ENCODE assay signal across 15 cellular contexts in genomic region chr19:40229484-40229883, GRCh38. TPM values are rescaled to one million over a fixed set of nuclear protein-coding genes. Genes with fewer than 3 reads are reported as not detected.
DNase-seq lines count a peak whose midpoint lies in the region; ATAC-seq, FAIRE-seq and TF ChIP-seq lines count a peak whose summit lies in the region.
"Had no signal": no experiment of that assay in that cellular context is flagged by ENCODE, and none has a peak within 500 bp of the region (broad histone marks: within the 10 kb centered on the region; RNA-seq: fewer than 3 reads in every experiment).

No MANE protein-coding gene starts in this region.

- no peak for TF ChIP-seq RAD21 in GM12878 (IDR thresholded peaks at IDR 0.05; ENCODE audit: insufficient read depth, low read depth, low read length)

- no peak for TF ChIP-seq POLR2A in GM12878 (IDR thresholded peaks at IDR 0.05; ENCODE audit: low read depth, low read length)

- no peaks in the 10 kb centered on the region for H4K20me1 ChIP-seq in GM12878 (ENCODE audit: control insufficient read depth, insufficient read depth)

- no peaks in the 10 kb centered on the region for H3K4me1 ChIP-seq in GM12878 (ENCODE audit: control insufficient read depth, insufficient read depth, low read length)
- H3K4me1 ChIP-seq: prostate gland had no signal

- no peak for TF ChIP-seq EP300 in GM12878 (IDR thresholded peaks at IDR 0.05; ENCODE audit: borderline replicate concordance in 1 of 2, control insufficient read depth in 1 of 2, low read depth in 2 of 2, low read length in 2 of 2)

- H3K36me3 ChIP-seq in GM12878 (ENCODE audit: control insufficient read depth in 2 of 2, insufficient read depth in 2 of 2, low read length in 1 of 2): peaks cover 0 to 4% of the 10 kb centered on the region in 2 experiments; a peak in 1 of 4 replicates
- H3K36me3 ChIP-seq: prostate gland had no signal

- H3K4me1 Mint-ChIP-seq in HFFc6 (ENCODE audit: low read depth): peaks cover 64% of the 10 kb centered on the region

- ATAC-seq in activated CD4-positive, CD25-positive, alpha-beta regulatory T cell treated with anti-CD3 and anti-CD28 coated beads, Interleukin-2, amount 50 U/mL, for 24 hours: peak; percentile 92 to 94
- ATAC-seq in GM12878 (no peak), HG03196 (IDR thresholded peaks at IDR 0.05; ENCODE audit: unreplicated experiment) (no peak)

- H3K9ac ChIP-seq in GM12878 (ENCODE audit: control insufficient read depth, insufficient read depth, low read length): no peak overlapping the region
- H3K9ac ChIP-seq: KMS-11 had no signal

- FAIRE-seq in GM12878 (lab: Jason Lieb, UNC): no peak

- DNase-seq in activated CD4-positive, CD25-positive, alpha-beta regulatory T cell treated with anti-CD3 and anti-CD28 coated beads, Interleukin-2, amount 50 U/mL, for 72 hours: no peak
- DNase-seq in HFFc6: peak; percentile 65
- no peak for DNase-seq in GM12878 (ENCODE audit: low read depth, low spot score)
- peak; percentile 33 for DNase-seq in renal cortical epithelial cell (ENCODE audit: low read depth)
- no peak for DNase-seq in OCI-M2 (lab: John Stamatoyannopoulos, UW; ENCODE audit: unreplicated experiment)
- DNase-seq in nucleus accumbens (lab: John Stamatoyannopoulos, UW): no peak
- DNase-seq: ACHN, amygdala, GOT3, hypothalamus had no signal

- peaks cover 5% of the 10 kb centered on the region; the same call in 1 of the 2 replicates for H3K9me3 Mint-ChIP-seq in HFFc6

- peak overlapping the region; percentile 73 for H3K27ac Mint-ChIP-seq in HFFc6

- RAD21 ChIA-PET in GM12878 (lab: Charles Lee; ENCODE audit: unreplicated experiment): no interaction called here

- CTCF ChIA-PET in GM12878 (lab: Yijun Ruan, JAX): no interaction called here

- H3K4me3 ChIP-seq in GM12878: no peak overlapping the region
- H3K4me3 ChIP-seq: prostate gland had no signal

- no peak overlapping the region for H2AFZ ChIP-seq in GM12878 (ENCODE audit: control insufficient read depth, low read depth, low read length)

- no peak overlapping the region for H3K4me2 ChIP-seq in GM12878 (ENCODE audit: control insufficient read depth, insufficient read depth)
- H3K4me2 ChIP-seq: KMS-11 had no signal

- no TSS peak for BruUV-seq in GM12878 (replicated peaks; lab: Mats Ljungman, UMichigan)

- no peaks in the 10 kb centered on the region for H3K9me3 ChIP-seq in GM12878 (replicated peaks; ENCODE audit: control insufficient read depth, insufficient read depth, low read length)
- H3K9me3 ChIP-seq: prostate gland had no signal

- SMC1A ChIA-PET in GM12878 (lab: Charles Lee; ENCODE audit: uncharacterized antibody, unreplicated experiment): interaction anchor here (1.5 kb wide), 1 partner anchor 64 kb away, joined by 4 read pairs; no protein-coding TSS in a partner anchor

- H3K27me3 ChIP-seq in GM12878 (replicated peaks in 1 of 2; ENCODE audit: control insufficient read depth in 2 of 2, insufficient read depth in 2 of 2, low read length in 1 of 2): peaks cover 1 to 12% of the 10 kb centered on the region in 2 experiments; a peak in 3 of 4 replicates

- POLR2A ChIA-PET in GM12878 (lab: Charles Lee): no interaction called here

- in situ Hi-C loops in GM12878 (cut with MboI): no loop called here

- H3K79me2 ChIP-seq in GM12878 (ENCODE audit: control insufficient read depth, insufficient read depth, low read length): no peaks in the 10 kb centered on the region

- H3K27me3 Mint-ChIP-seq in HFFc6 (ENCODE audit: insufficient read depth): peaks cover 5% of the 10 kb centered on the region

- peak overlapping the region; percentile 53 for H3K4me3 Mint-ChIP-seq in HFFc6

- TF ChIP-seq CTCF in HFFc6 (IDR thresholded peaks at IDR 0.05) (no peak), GM12878 (IDR thresholded peaks at IDR 0.05 in 2 of 3, conservative IDR thresholded peaks at IDR 0.05 in 1 of 3; ENCODE audit: control insufficient read depth in 2 of 3, extremely low read depth in 1 of 3, insufficient read depth in 1 of 3, low read depth in 3 of 3, low read length in 3 of 3) (no peak)

- 3% methylated on average over 3 of the region's 3 CpGs for WGBS in GM12878 (ENCODE audit: insufficient coverage, insufficient replicate concordance, low lambda C conversion rate, missing lambda C conversion rate)

- H3K27ac ChIP-seq in GM12878 (ENCODE audit: control insufficient read depth, insufficient read depth): no peak overlapping the region
- H3K27ac ChIP-seq: KMS-11, prostate gland had no signal

- intact Hi-C loops in GM12878 (cut with micrococcal nuclease; ENCODE audit: unreplicated experiment): no loop called here

- H3K36me3 Mint-ChIP-seq in HFFc6 (ENCODE audit: low read depth): peaks cover 6% of the 10 kb centered on the region

RNA-seq across cellular contexts. Expression of gene CCNP, which starts 3.0 kb away (rescaled TPM):
- under 1 TPM in 3 of 6 experiments, not detected in 3; 0.22 to 0.33 (median 0.31) TPM for total RNA-seq in HFFc6 (2021; fragmentation: NEBNext Ultra II Directional; extraction: Animal tissue kit (Norgen Biotek cat#: 25700))
- 0.56 TPM in 1 of 2 replicates, not detected in the other for total RNA-seq in GM12878 (2013; cell fraction: nucleolus; rRNA removed)
- total RNA-seq in GM12878 (2014; rRNA removed): 0.56 TPM in 1 of 2 replicates, not detected in the other
- not detected in 2 replicates for total RNA-seq in GM12878 (2014; rRNA removed; fragmentation: Illumina TruSeq; extraction: Trizol)
- not detected in 2 replicates for total RNA-seq in GM12878 (2021)
- not detected for polyA plus RNA-seq in GM12878 (2011; ENCODE audit: low read depth)
- 0.05 TPM in 1 of 2 replicates, not detected in the other for polyA plus RNA-seq in GM12878 (2011; rRNA removed)
- polyA plus RNA-seq in GM12878 (2011; cell fraction: cytosol; rRNA removed): 0.04 TPM in 1 of 2 replicates, not detected in the other
- 0.16 and 0.52 TPM in 2 replicates for polyA plus RNA-seq in GM12878 (2011; cell fraction: nucleus; rRNA removed)
- polyA plus RNA-seq in GM12878 (2012): not detected in 2 replicates
- 0.03 TPM in 1 of 2 replicates, not detected in the other for polyA plus RNA-seq in GM12878 (2014; fragmentation: Illumina TruSeq; extraction: Trizol)
- not detected for polyA plus RNA-seq in GM12878 (2014; fragmentation: Nextera tagmentation; extraction: Ambion mirVana)
- polyA plus RNA-seq in GM12878 (2014; rRNA removed): 0.04 TPM in 1 of 2 replicates, not detected in the other
- polyA plus RNA-seq in GM12878 (2016; fragmentation: Nextera tagmentation; extraction: Ambion mirVana): not detected
- not detected in 2 replicates for polyA minus RNA-seq in GM12878 (2011; rRNA and poly(A)+ RNA removed)
- not detected in 2 replicates for polyA minus RNA-seq in GM12878 (2011; cell fraction: cytosol; rRNA and poly(A)+ RNA removed)
- polyA minus RNA-seq in GM12878 (2011; cell fraction: nucleus; rRNA and poly(A)+ RNA removed): not detected in 2 replicates
- 0.05 and 0.52 TPM in 2 replicates for total RNA-seq in renal cortical epithelial cell

RNA-seq across cellular contexts. Expression of gene TTC9B, which starts 11.3 kb away (rescaled TPM):
- total RNA-seq in HFFc6 (2021; fragmentation: NEBNext Ultra II Directional; extraction: Animal tissue kit (Norgen Biotek cat#: 25700)): not detected
- total RNA-seq in GM12878 (2013; cell fraction: nucleolus; rRNA removed): not detected in 2 replicates
- total RNA-seq in GM12878 (2014; rRNA removed) (not detected in 2 replicates), GM12878 (2014; rRNA removed; fragmentation: Illumina TruSeq; extraction: Trizol) (not detected in 2 replicates), GM12878 (2021) (not detected in 2 replicates), renal cortical epithelial cell (not detected in 2 replicates)
- polyA plus RNA-seq in GM12878 (2011; ENCODE audit: low read depth): not detected
- polyA plus RNA-seq in GM12878 (2011; rRNA removed) (not detected in 2 replicates), GM12878 (2014; fragmentation: Illumina TruSeq; extraction: Trizol) (not detected in 2 replicates), GM12878 (2014; fragmentation: Nextera tagmentation; extraction: Ambion mirVana) (under 1 TPM; 0.04 to 0.14 TPM), GM12878 (2014; rRNA removed) (not detected in 2 replicates), GM12878 (2016; fragmentation: Nextera tagmentation; extraction: Ambion mirVana) (under 1 TPM in 1 of 2 experiments, not detected in 1; 0.10 TPM)
- polyA plus RNA-seq in GM12878 (2011; cell fraction: cytosol; rRNA removed): not detected in 2 replicates
- not detected in 2 replicates for polyA plus RNA-seq in GM12878 (2011; cell fraction: nucleus; rRNA removed)
- 0.15 and 0.38 TPM in 2 replicates for polyA plus RNA-seq in GM12878 (2012)
- not detected in 2 replicates for polyA minus RNA-seq in GM12878 (2011; rRNA and poly(A)+ RNA removed)
- not detected in 2 replicates for polyA minus RNA-seq in GM12878 (2011; cell fraction: cytosol; rRNA and poly(A)+ RNA removed)
- polyA minus RNA-seq in GM12878 (2011; cell fraction: nucleus; rRNA and poly(A)+ RNA removed): not detected in 2 replicates
- total RNA-seq: mesenteric fat pad, prostate gland had no signal

RNA-seq across cellular contexts. Expression of gene MAP3K10, which starts 38.3 kb away (rescaled TPM):
- 10 to 100 TPM; 10.7 to 14.9 (median 11.3) TPM for total RNA-seq in HFFc6 (2021; fragmentation: NEBNext Ultra II Directional; extraction: Animal tissue kit (Norgen Biotek cat#: 25700))
- total RNA-seq in GM12878 (2013; cell fraction: nucleolus; rRNA removed): 16.6 and 22.1 TPM in 2 replicates
- total RNA-seq in GM12878 (2014; rRNA removed) (9.0 and 13.6 TPM in 2 replicates), GM12878 (2014; rRNA removed; fragmentation: Illumina TruSeq; extraction: Trizol) (4.5 and 5.0 TPM in 2 replicates), GM12878 (2021) (14.1 and 16.6 TPM in 2 replicates), renal cortical epithelial cell (5.6 and 11.2 TPM in 2 replicates)
- 2.2 TPM for polyA plus RNA-seq in GM12878 (2011; ENCODE audit: low read depth)
- polyA plus RNA-seq in GM12878 (2011; rRNA removed) (1.3 and 2.2 TPM in 2 replicates), GM12878 (2014; fragmentation: Illumina TruSeq; extraction: Trizol) (1.1 and 2.5 TPM in 2 replicates), GM12878 (2014; fragmentation: Nextera tagmentation; extraction: Ambion mirVana) (under 1 TPM; 0.11 to 0.16 TPM), GM12878 (2014; rRNA removed) (9.9 and 15.1 TPM in 2 replicates), GM12878 (2016; fragmentation: Nextera tagmentation; extraction: Ambion mirVana) (1 to 10 TPM in 1 of 2 experiments, under 1 TPM in 1; 0.53 to 2.7 TPM)
- 1.8 and 3.8 TPM in 2 replicates for polyA plus RNA-seq in GM12878 (2011; cell fraction: cytosol; rRNA removed)
- polyA plus RNA-seq in GM12878 (2011; cell fraction: nucleus; rRNA removed): 23.0 and 24.8 TPM in 2 replicates
- 9.2 and 10.8 TPM in 2 replicates for polyA plus RNA-seq in GM12878 (2012)
- 3.1 and 9.0 TPM in 2 replicates for polyA minus RNA-seq in GM12878 (2011; rRNA and poly(A)+ RNA removed)
- 4.5 and 4.6 TPM in 2 replicates for polyA minus RNA-seq in GM12878 (2011; cell fraction: cytosol; rRNA and poly(A)+ RNA removed)
- 6.2 and 11.0 TPM in 2 replicates for polyA minus RNA-seq in GM12878 (2011; cell fraction: nucleus; rRNA and poly(A)+ RNA removed)

RNA-seq across cellular contexts. Expression of gene AKT2, which starts 55.7 kb away (rescaled TPM):
- total RNA-seq in HFFc6 (2021; fragmentation: NEBNext Ultra II Directional; extraction: Animal tissue kit (Norgen Biotek cat#: 25700)): 100 to 1,000 TPM; 128 to 133 (median 130) TPM
- total RNA-seq in GM12878 (2013; cell fraction: nucleolus; rRNA removed): 225 and 245 TPM in 2 replicates
- total RNA-seq in GM12878 (2014; rRNA removed) (65.3 and 69.4 TPM in 2 replicates), GM12878 (2014; rRNA removed; fragmentation: Illumina TruSeq; extraction: Trizol) (69.1 and 73.6 TPM in 2 replicates), GM12878 (2021) (154 and 158 TPM in 2 replicates), renal cortical epithelial cell (65.8 and 111 TPM in 2 replicates)
- polyA plus RNA-seq in GM12878 (2011; ENCODE audit: low read depth): 28.0 TPM
- polyA plus RNA-seq in GM12878 (2011; rRNA removed) (88.6 and 185 TPM in 2 replicates), GM12878 (2014; fragmentation: Illumina TruSeq; extraction: Trizol) (67.5 and 136 TPM in 2 replicates), GM12878 (2014; fragmentation: Nextera tagmentation; extraction: Ambion mirVana) (1 to 10 TPM; 1.0 to 2.5 TPM), GM12878 (2014; rRNA removed) (128 and 161 TPM in 2 replicates), GM12878 (2016; fragmentation: Nextera tagmentation; extraction: Ambion mirVana) (10 to 100 TPM; 34.6 to 37.4 TPM)
- 170 and 190 TPM in 2 replicates for polyA plus RNA-seq in GM12878 (2011; cell fraction: cytosol; rRNA removed)
- polyA plus RNA-seq in GM12878 (2011; cell fraction: nucleus; rRNA removed): 414 and 491 TPM in 2 replicates
- 90.9 and 106 TPM in 2 replicates for polyA plus RNA-seq in GM12878 (2012)
- polyA minus RNA-seq in GM12878 (2011; rRNA and poly(A)+ RNA removed): 86.9 and 127 TPM in 2 replicates
- polyA minus RNA-seq in GM12878 (2011; cell fraction: cytosol; rRNA and poly(A)+ RNA removed): 49.3 and 54.7 TPM in 2 replicates
- 56.0 and 75.0 TPM in 2 replicates for polyA minus RNA-seq in GM12878 (2011; cell fraction: nucleus; rRNA and poly(A)+ RNA removed)

Comparison
In these comparisons a context has a peak if more than half of its experiments do, and no peak if none do; other contexts are left out.
1. ATAC-seq: peak in activated CD4-positive, CD25-positive, alpha-beta regulatory T cell treated with anti-CD3 and anti-CD28 coated beads, Interleukin-2, amount 50 U/mL, for 24 hours (2 of 2); none in GM12878 (single experiment) and HG03196 (single experiment).
2. DNase-seq: peak in HFFc6 (single experiment) and renal cortical epithelial cell (single experiment); none in activated CD4-positive, CD25-positive, alpha-beta regulatory T cell treated with anti-CD3 and anti-CD28 coated beads, Interleukin-2, amount 50 U/mL, for 72 hours (single experiment), GM12878 (single experiment), OCI-M2 (single experiment) and nucleus accumbens (0 of 56).